In genomic region chr20:33811763-33812672, GRCh38 we compare ENCODE assay signal across 1 cellular context.
TF ChIP-seq lines count a peak whose summit lies in the region.

No MANE protein-coding gene starts in this region.

TF ChIP-seq in HepG2, 621 proteins besides CTCF, POLR2A, EP300 and RAD21 (continued from another document and continues in another):
- TF ChIP-seq RERE (CRISPR knock-in tag; IDR thresholded peaks at IDR 0.05; ENCODE audit: low read depth): no peak
- TF ChIP-seq ZNF713 (CRISPR knock-in tag; IDR thresholded peaks at IDR 0.05): no peak
- TF ChIP-seq ZNF790 (CRISPR knock-in tag; IDR thresholded peaks at IDR 0.05; ENCODE audit: borderline replicate concordance): 0 out of 2 replicates have a peak, but pooled peaks have one; percentile 48
- TF ChIP-seq ATF7-NPFF (CRISPR knock-in tag; IDR thresholded peaks at IDR 0.05; ENCODE audit: low read depth): no peak
- 0 out of 2 replicates have a peak, but pooled peaks have one; percentile 53 for TF ChIP-seq TFE3 (CRISPR knock-in tag; IDR thresholded peaks at IDR 0.05)
- TF ChIP-seq SP2 (CRISPR knock-in tag; IDR thresholded peaks at IDR 0.05): peak; percentile 20; the same call in 1 of the 2 replicates
- TF ChIP-seq ZFY (CRISPR knock-in tag; IDR thresholded peaks at IDR 0.05): no peak
- TF ChIP-seq KLF13 (CRISPR knock-in tag; IDR thresholded peaks at IDR 0.05): no peak
- TF ChIP-seq, protein P1, sequence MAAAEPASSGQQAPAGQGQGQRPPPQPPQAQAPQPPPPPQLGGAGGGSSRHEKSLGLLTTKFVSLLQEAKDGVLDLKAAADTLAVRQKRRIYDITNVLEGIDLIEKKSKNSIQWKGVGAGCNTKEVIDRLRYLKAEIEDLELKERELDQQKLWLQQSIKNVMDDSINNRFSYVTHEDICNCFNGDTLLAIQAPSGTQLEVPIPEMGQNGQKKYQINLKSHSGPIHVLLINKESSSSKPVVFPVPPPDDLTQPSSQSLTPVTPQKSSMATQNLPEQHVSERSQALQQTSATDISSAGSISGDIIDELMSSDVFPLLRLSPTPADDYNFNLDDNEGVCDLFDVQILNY (CRISPR knock-in tag; conservative IDR thresholded peaks at IDR 0.05): no peak
- no peak for TF ChIP-seq ZNF142 (CRISPR knock-in tag; IDR thresholded peaks at IDR 0.05)
- peak; percentile 58; the same call in 1 of the 2 replicates for TF ChIP-seq ZFX (CRISPR knock-in tag; IDR thresholded peaks at IDR 0.05; ENCODE audit: low read depth)
- TF ChIP-seq ZC3H13 (CRISPR knock-in tag; IDR thresholded peaks at IDR 0.05): no peak; the same call in 1 of the 2 replicates
- TF ChIP-seq ZNF83 (CRISPR knock-in tag; IDR thresholded peaks at IDR 0.05; ENCODE audit: borderline replicate concordance): no peak
- 0 out of 2 replicates have a peak, but pooled peaks have one; percentile 40 for TF ChIP-seq KDM3A (CRISPR knock-in tag; IDR thresholded peaks at IDR 0.05; ENCODE audit: low read depth)
- TF ChIP-seq XBP1 (CRISPR knock-in tag; IDR thresholded peaks at IDR 0.05): no peak
- no peak for TF ChIP-seq HMGA1 (CRISPR knock-in tag; conservative IDR thresholded peaks at IDR 0.05)
- no peak for TF ChIP-seq NR1H2 (CRISPR knock-in tag; IDR thresholded peaks at IDR 0.05; ENCODE audit: borderline replicate concordance, low read depth)
- TF ChIP-seq ZEB1 (IDR thresholded peaks at IDR 0.05; ENCODE audit: insufficient replicate concordance, low read depth): no peak
- 0 out of 2 replicates have a peak, but pooled peaks have one; percentile 2 for TF ChIP-seq EED (CRISPR knock-in tag; IDR thresholded peaks at IDR 0.05)
- TF ChIP-seq ARID2 (CRISPR knock-in tag; IDR thresholded peaks at IDR 0.05; ENCODE audit: borderline replicate concordance): peak; percentile 86; the same call in 1 of the 2 replicates
- TF ChIP-seq ZNF768 (CRISPR knock-in tag; IDR thresholded peaks at IDR 0.05): no peak
- TF ChIP-seq ZNF7 (CRISPR knock-in tag; IDR thresholded peaks at IDR 0.05): no peak
- no peak for TF ChIP-seq ZBTB3 (CRISPR knock-in tag; IDR thresholded peaks at IDR 0.05; ENCODE audit: borderline replicate concordance, low read depth)
- TF ChIP-seq, protein P2, sequence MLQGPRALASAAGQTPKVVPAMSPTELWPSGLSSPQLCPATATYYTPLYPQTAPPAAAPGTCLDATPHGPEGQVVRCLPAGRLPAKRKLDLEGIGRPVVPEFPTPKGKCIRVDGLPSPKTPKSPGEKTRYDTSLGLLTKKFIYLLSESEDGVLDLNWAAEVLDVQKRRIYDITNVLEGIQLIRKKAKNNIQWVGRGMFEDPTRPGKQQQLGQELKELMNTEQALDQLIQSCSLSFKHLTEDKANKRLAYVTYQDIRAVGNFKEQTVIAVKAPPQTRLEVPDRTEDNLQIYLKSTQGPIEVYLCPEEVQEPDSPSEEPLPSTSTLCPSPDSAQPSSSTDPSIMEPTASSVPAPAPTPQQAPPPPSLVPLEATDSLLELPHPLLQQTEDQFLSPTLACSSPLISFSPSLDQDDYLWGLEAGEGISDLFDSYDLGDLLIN (CRISPR knock-in tag; IDR thresholded peaks at IDR 0.05; ENCODE audit: borderline replicate concordance): no peak; the same call in 1 of the 2 replicates
- TF ChIP-seq, protein P3, sequence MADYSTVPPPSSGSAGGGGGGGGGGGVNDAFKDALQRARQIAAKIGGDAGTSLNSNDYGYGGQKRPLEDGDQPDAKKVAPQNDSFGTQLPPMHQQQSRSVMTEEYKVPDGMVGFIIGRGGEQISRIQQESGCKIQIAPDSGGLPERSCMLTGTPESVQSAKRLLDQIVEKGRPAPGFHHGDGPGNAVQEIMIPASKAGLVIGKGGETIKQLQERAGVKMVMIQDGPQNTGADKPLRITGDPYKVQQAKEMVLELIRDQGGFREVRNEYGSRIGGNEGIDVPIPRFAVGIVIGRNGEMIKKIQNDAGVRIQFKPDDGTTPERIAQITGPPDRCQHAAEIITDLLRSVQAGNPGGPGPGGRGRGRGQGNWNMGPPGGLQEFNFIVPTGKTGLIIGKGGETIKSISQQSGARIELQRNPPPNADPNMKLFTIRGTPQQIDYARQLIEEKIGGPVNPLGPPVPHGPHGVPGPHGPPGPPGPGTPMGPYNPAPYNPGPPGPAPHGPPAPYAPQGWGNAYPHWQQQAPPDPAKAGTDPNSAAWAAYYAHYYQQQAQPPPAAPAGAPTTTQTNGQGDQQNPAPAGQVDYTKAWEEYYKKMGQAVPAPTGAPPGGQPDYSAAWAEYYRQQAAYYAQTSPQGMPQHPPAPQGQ (CRISPR knock-in tag; IDR thresholded peaks at IDR 0.05; ENCODE audit: borderline replicate concordance): no peak
- TF ChIP-seq, protein P4, sequence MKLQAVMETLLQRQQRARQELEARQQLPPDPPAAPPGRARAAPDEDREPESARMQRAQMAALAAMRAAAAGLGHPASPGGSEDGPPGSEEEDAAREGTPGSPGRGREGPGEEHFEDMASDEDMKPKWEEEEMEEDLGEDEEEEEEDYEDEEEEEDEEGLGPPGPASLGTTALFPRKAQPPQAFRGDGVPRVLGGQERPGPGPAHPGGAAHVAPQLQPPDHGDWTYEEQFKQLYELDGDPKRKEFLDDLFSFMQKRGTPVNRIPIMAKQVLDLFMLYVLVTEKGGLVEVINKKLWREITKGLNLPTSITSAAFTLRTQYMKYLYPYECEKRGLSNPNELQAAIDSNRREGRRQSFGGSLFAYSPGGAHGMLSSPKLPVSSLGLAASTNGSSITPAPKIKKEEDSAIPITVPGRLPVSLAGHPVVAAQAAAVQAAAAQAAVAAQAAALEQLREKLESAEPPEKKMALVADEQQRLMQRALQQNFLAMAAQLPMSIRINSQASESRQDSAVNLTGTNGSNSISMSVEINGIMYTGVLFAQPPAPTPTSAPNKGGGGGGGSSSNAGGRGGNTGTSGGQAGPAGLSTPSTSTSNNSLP (IDR thresholded peaks at IDR 0.05; ENCODE audit: low read depth, low read length): no peak; the same call in 1 of the 2 replicates
- no peak for TF ChIP-seq HNF4G (IDR thresholded peaks at IDR 0.05; ENCODE audit: borderline replicate concordance, low read depth, low read length)
- TF ChIP-seq HNF4G (CRISPR knock-in tag; IDR thresholded peaks at IDR 0.05; ENCODE audit: borderline replicate concordance, low read depth): no peak
- no peak for TF ChIP-seq BCLAF1 (IDR thresholded peaks at IDR 0.05)
- TF ChIP-seq ZNF550 (CRISPR knock-in tag; IDR thresholded peaks at IDR 0.05; ENCODE audit: borderline replicate concordance): no peak; the same call in 1 of the 2 replicates
- no peak for TF ChIP-seq TCF7 (IDR thresholded peaks at IDR 0.05; ENCODE audit: low read depth)
- TF ChIP-seq RBAK (CRISPR knock-in tag; IDR thresholded peaks at IDR 0.05): no peak
- TF ChIP-seq ZNF605 (CRISPR knock-in tag; IDR thresholded peaks at IDR 0.05): no peak; the same call in 1 of the 2 replicates
- TF ChIP-seq ZNF564 (CRISPR knock-in tag; IDR thresholded peaks at IDR 0.05): peak; percentile 64; the same call in 1 of the 2 replicates
- TF ChIP-seq MAF1 (CRISPR knock-in tag; IDR thresholded peaks at IDR 0.05; ENCODE audit: borderline replicate concordance): no peak
- no peak for TF ChIP-seq MZF1 (CRISPR knock-in tag; IDR thresholded peaks at IDR 0.05; ENCODE audit: borderline replicate concordance)
- TF ChIP-seq NFKBIZ (CRISPR knock-in tag; IDR thresholded peaks at IDR 0.05): no peak
- peak; percentile 10; the same call in 1 of the 2 replicates for TF ChIP-seq ELF4 (CRISPR knock-in tag; IDR thresholded peaks at IDR 0.05; ENCODE audit: borderline replicate concordance)
- no peak for TF ChIP-seq KLF11 (CRISPR knock-in tag; IDR thresholded peaks at IDR 0.05)
